16 cellular contexts compared by ENCODE assay signal in genomic region chr14:95505030-95505589, GRCh38. TPM values are rescaled to one million over a fixed set of nuclear protein-coding genes. Genes with fewer than 3 reads are reported as not detected.
DNase-seq lines count a peak whose midpoint lies in the region; ATAC-seq and TF ChIP-seq lines count a peak whose summit lies in the region.
"Had no signal": no experiment of that assay in that cellular context is flagged by ENCODE, and none has a peak within 500 bp of the region (broad histone marks: within the 10 kb centered on the region; RNA-seq: fewer than 3 reads in every experiment).

No MANE protein-coding gene starts in this region.

- H2AFZ ChIP-seq in PC-3 (ENCODE audit: low read length): no peak overlapping the region

- H4K20me1 ChIP-seq in BLaER1: peaks cover 100% of the 10 kb centered on the region
- H4K20me1 ChIP-seq in PC-3 (ENCODE audit: low read length): no peaks in the 10 kb centered on the region

- H3K9ac ChIP-seq in BLaER1 (peak overlapping the region; percentile 36; the same call in 1 of the 2 replicates), PC-3 (ENCODE audit: low read length) (no peak overlapping the region)

- TF ChIP-seq EP300 in esophagus muscularis mucosa (IDR thresholded peaks at IDR 0.05): no peak
- TF ChIP-seq EP300 in transverse colon (IDR thresholded peaks at IDR 0.05; ENCODE audit: low read depth): no peak

- H3F3A ChIP-seq in PC-3 (ENCODE audit: low read length, unreplicated experiment): no peaks in the 10 kb centered on the region

- H3K27ac ChIP-seq in BLaER1: peak overlapping the region; percentile 90
- peak overlapping the region in 3 of 4 donors; percentile 24 to 40 (median 28) for H3K27ac ChIP-seq in esophagus muscularis mucosa (replicated peaks in 1 of 4)
- no peak overlapping the region for H3K27ac ChIP-seq in right lobe of liver
- no peak overlapping the region for H3K27ac ChIP-seq in PC-3 (ENCODE audit: low read length)
- peak overlapping the region in 2 of 4 donors; percentile 22 to 39 for H3K27ac ChIP-seq in transverse colon
- H3K27ac ChIP-seq: epithelial cell of prostate, prostate gland had no signal

- no peak for TF ChIP-seq POLR2A in esophagus muscularis mucosa (IDR thresholded peaks at IDR 0.05; ENCODE audit: low read depth)
- no peak for TF ChIP-seq POLR2A in right lobe of liver (IDR thresholded peaks at IDR 0.05)
- no peak for TF ChIP-seq POLR2A in transverse colon (IDR thresholded peaks at IDR 0.05)

- TF ChIP-seq CTCF in esophagus muscularis mucosa (IDR thresholded peaks at IDR 0.05): no peak
- no peak for TF ChIP-seq CTCF in right lobe of liver (IDR thresholded peaks at IDR 0.05)
- no peak for TF ChIP-seq CTCF in PC-3 (conservative IDR thresholded peaks at IDR 0.05; ENCODE audit: low read depth, low read length)
- no peak for TF ChIP-seq CTCF in transverse colon (IDR thresholded peaks at IDR 0.05)

- ATAC-seq in GM18867 (IDR thresholded peaks at IDR 0.05; ENCODE audit: unreplicated experiment) (peak; percentile 50), HG03139 (IDR thresholded peaks at IDR 0.05; ENCODE audit: unreplicated experiment) (peak; percentile 27), right lobe of liver (no peak), PC-3 (no peak)
- ATAC-seq: CD8-positive, alpha-beta T cell; SK-N-SH treated with all-trans-retinoic acid at 6 μM for 48 hours had no signal

- BruUV-seq in PC-3 (replicated peaks; lab: Mats Ljungman, UMichigan): no TSS peak

- CTCF ChIA-PET in PC-3 (lab: Charles Lee): no interaction called here

- POLR2A ChIA-PET in PC-3 (lab: Charles Lee; ENCODE audit: unreplicated experiment): no interaction called here

- H3K4me1 ChIP-seq in BLaER1 (peaks cover 100% of the 10 kb centered on the region), esophagus muscularis mucosa (peaks cover 46 to 90% (median 79%) of the 10 kb centered on the region in 4 donors), right lobe of liver (peaks cover 0 to 18% (median 7%) of the 10 kb centered on the region in 4 donors), PC-3 (ENCODE audit: insufficient read depth, low read length) (peaks cover 34% of the 10 kb centered on the region), transverse colon (peaks cover 0 to 30% (median 22%) of the 10 kb centered on the region in 4 donors)
- H3K4me1 ChIP-seq: prostate gland had no signal

- H3K36me3 ChIP-seq in BLaER1 (peaks cover 97% of the 10 kb centered on the region), esophagus muscularis mucosa (peaks cover 0 to 3% (median 0%) of the 10 kb centered on the region in 4 donors), right lobe of liver (no peaks in the 10 kb centered on the region), PC-3 (ENCODE audit: low read depth, low read length) (no peaks in the 10 kb centered on the region), transverse colon (no peaks in the 10 kb centered on the region)
- H3K36me3 ChIP-seq: prostate gland had no signal

- intact Hi-C loops in esophagus muscularis mucosa (cut with DNase I) (no loop called here), right lobe of liver (cut with DNase I) (no loop called here), PC-3 (cut with micrococcal nuclease) (no loop called here), transverse colon (cut with DNase I; ENCODE audit: low total_unique reads) (no loop called here)

- H3K4me3 ChIP-seq in BLaER1 (no peak overlapping the region), esophagus muscularis mucosa (no peak overlapping the region), right lobe of liver (no peak overlapping the region), PC-3 (ENCODE audit: low read length) (no peak overlapping the region), transverse colon (no peak overlapping the region)
- H3K4me3 ChIP-seq: prostate gland had no signal

- H3K27me3 ChIP-seq in BLaER1: no peaks in the 10 kb centered on the region
- H3K27me3 ChIP-seq in esophagus muscularis mucosa: peaks cover 0 to 24% (median 0%) of the 10 kb centered on the region in 4 donors
- no peaks in the 10 kb centered on the region for H3K27me3 ChIP-seq in right lobe of liver
- no peaks in the 10 kb centered on the region for H3K27me3 ChIP-seq in PC-3 (ENCODE audit: low read length)
- no peaks in the 10 kb centered on the region for H3K27me3 ChIP-seq in transverse colon

- 92% methylated on average over 13 of the region's 17 CpGs for WGBS in esophagus muscularis mucosa
- 100% methylated on average over 2 of the region's 17 CpGs for WGBS in right lobe of liver (ENCODE audit: insufficient coverage, low coverage, low lambda C conversion rate, missing lambda C conversion rate)
- WGBS in transverse colon (ENCODE audit: low coverage in 1 of 2), 2 donors: 88 to 100% methylated on average over 1 to 17 of the region's 17 CpGs

- H3K9me2 ChIP-seq in PC-3 (replicated peaks; ENCODE audit: low read length): no peaks in the 10 kb centered on the region

- no peaks in the 10 kb centered on the region for H3K9me3 ChIP-seq in BLaER1
- H3K9me3 ChIP-seq in esophagus muscularis mucosa: no peaks in the 10 kb centered on the region
- H3K9me3 ChIP-seq in right lobe of liver: no peaks in the 10 kb centered on the region
- H3K9me3 ChIP-seq in PC-3 (ENCODE audit: low read length): no peaks in the 10 kb centered on the region
- no peaks in the 10 kb centered on the region for H3K9me3 ChIP-seq in transverse colon
- H3K9me3 ChIP-seq: prostate gland had no signal

- H3K4me2 ChIP-seq in BLaER1 (peak overlapping the region; percentile 92), PC-3 (ENCODE audit: low read length) (no peak overlapping the region)

- DNase-seq in esophagus muscularis mucosa (ENCODE audit: extremely low spot score): no peak
- no peak for DNase-seq in right lobe of liver
- no peak for DNase-seq in PC-3
- DNase-seq in NCI-H1436 treated with DMSO at 0.1 percent for 48 hours (lab: John Stamatoyannopoulos, UW): no peak
- no peak for DNase-seq in transverse colon
- DNase-seq: CD8-positive, alpha-beta T cell; cerebellar nuclear complex; Karpas-422; NCI-H2081; stimulated activated naive CD4-positive, alpha-beta T cell had no signal

- in situ Hi-C loops in transverse colon (cut with MboI; ENCODE audit: low pct_ligation_motif_present in 1 of 4, low pct_unique_long_range_greater_than_20kb in 1 of 4, low sequenced_read_pairs in 3 of 4): no loop called here

- H3K79me2 ChIP-seq in PC-3 (ENCODE audit: low read length): no peaks in the 10 kb centered on the region

RNA-seq across cellular contexts. Expression of gene SYNE3, which starts 11.3 kb away (rescaled TPM):
- total RNA-seq in esophagus muscularis mucosa (10 to 100 TPM; 14.4 to 18.7 (median 16.6) TPM), right lobe of liver (10 to 100 TPM in 1 of 6 experiments, 1 to 10 TPM in 5; 3.7 to 11.6 (median 5.0) TPM), PC-3 (2014; rRNA removed) (1.2 and 3.5 TPM in 2 replicates), transverse colon (10 to 100 TPM in 3 of 4 donors, 1 to 10 TPM in 1; 9.8 to 46.8 (median 13.9) TPM)

RNA-seq across cellular contexts. Expression of gene GLRX5, which starts 29.7 kb away (rescaled TPM):
- total RNA-seq in esophagus muscularis mucosa (10 to 100 TPM; 34.3 to 51.5 (median 43.5) TPM), right lobe of liver (10 to 100 TPM; 31.4 to 48.5 (median 40.2) TPM), PC-3 (2014; rRNA removed) (60.0 and 64.3 TPM in 2 replicates), transverse colon (100 to 1,000 TPM in 1 of 4 donors, 10 to 100 TPM in 3; 11.6 to 177 (median 38.2) TPM)

Comparison
In these comparisons a context has a peak if more than half of its experiments do, and no peak if none do; other contexts are left out.
1. H3K27ac ChIP-seq: peak in BLaER1 (single experiment) and esophagus muscularis mucosa (3 of 4); none in right lobe of liver (0 of 3) and PC-3 (single experiment).
2. ATAC-seq: peak in GM18867 (single experiment) and HG03139 (single experiment); none in right lobe of liver (0 of 4) and PC-3 (single experiment).